Comparison of ENCODE assay signal across 26 cellular contexts in the genomic region with DNA sequence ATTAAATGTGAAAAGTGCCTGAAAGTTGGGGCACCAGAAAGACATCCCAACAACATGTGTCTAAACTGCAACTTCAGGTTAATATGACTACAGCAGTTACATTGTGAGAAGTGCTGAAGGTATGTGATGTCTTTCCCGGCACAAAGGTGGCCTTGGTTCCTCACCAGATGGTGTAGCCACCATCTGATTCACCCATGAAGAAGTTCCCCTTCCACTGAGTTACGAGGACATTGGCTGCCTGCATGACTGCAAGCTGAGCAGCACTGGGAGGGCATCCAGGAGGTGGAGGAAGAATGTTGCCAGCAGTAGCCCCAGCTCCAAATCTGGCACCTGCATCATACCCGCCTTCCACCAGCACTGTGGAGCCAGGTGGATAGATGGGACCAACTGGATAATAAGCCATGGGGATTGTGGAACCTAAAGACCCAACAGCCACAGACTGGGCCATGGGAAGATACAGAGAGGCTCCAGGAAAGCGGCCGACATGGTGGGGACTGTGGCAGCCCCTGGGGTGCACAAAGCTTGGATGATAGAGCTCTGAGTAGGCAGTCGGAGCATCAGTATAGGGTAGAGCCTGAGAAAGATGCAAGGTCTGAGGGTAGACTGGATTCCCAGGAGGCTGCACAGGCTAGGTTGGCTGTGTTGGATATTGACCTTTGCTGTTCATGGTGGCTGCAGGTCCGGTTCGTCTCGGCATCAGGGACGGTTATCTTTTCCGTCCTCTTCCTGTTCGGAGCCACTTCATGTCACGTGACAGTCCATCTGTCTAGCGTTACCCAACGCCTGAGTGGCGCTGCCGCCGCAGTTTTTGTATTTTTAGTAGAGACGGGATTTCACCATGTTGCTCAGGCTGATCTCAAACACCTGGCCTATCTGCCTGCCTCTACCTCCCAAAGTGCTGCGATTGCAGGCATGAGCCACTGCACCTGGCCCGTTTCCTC. TPM values are rescaled to one million over a fixed set of nuclear protein-coding genes. Genes with fewer than 3 reads are reported as not detected.
A peak's percentile ranks its signal among the peaks of the same experiment; 100 is the strongest.
DNase-seq lines count a peak whose midpoint lies in the region; ATAC-seq, FAIRE-seq and TF ChIP-seq lines count a peak whose summit lies in the region.
"Had no signal": no experiment of that assay in that cellular context is flagged by ENCODE, and none has a peak within 500 bp of the region (broad histone marks: within the 10 kb centered on the region; RNA-seq: fewer than 3 reads in every experiment).

No MANE protein-coding gene starts in this region.

- H3K4me3 ChIP-seq in DND-41 (ENCODE audit: low read depth in 1 of 2, low read length in 2 of 2) (no peak overlapping the region), Panc1 (ENCODE audit: low read depth in 2 of 2, low read length in 2 of 2) (no peak overlapping the region), keratinocyte (ENCODE audit: control insufficient read depth in 2 of 3, extremely low read depth in 1 of 3, insufficient read depth in 2 of 3, low read depth in 1 of 3, low read length in 3 of 3) (no peak overlapping the region), psoas muscle (no peak overlapping the region)
- H3K4me3 ChIP-seq: GM23338, HAP-1, SJCRH30 had no signal

- H3K4me1 ChIP-seq in DND-41 (ENCODE audit: insufficient read depth, low read length): no peaks in the 10 kb centered on the region
- H3K4me1 ChIP-seq in Panc1 (ENCODE audit: control insufficient read depth, insufficient read depth, low read length): no peaks in the 10 kb centered on the region
- no peaks in the 10 kb centered on the region for H3K4me1 ChIP-seq in keratinocyte (ENCODE audit: control insufficient read depth, extremely low read depth, insufficient read depth, low read length)
- H3K4me1 ChIP-seq in psoas muscle: no peaks in the 10 kb centered on the region
- H3K4me1 ChIP-seq: Caco-2, SJCRH30 had no signal

- H3K36me3 ChIP-seq in DND-41 (ENCODE audit: insufficient read depth, low read length): peaks cover 9% of the 10 kb centered on the region; the same call in 1 of the 2 replicates
- peaks cover 3% of the 10 kb centered on the region; the same call in 1 of the 2 replicates for H3K36me3 ChIP-seq in Panc1 (ENCODE audit: control insufficient read depth, insufficient read depth, low read length)
- H3K36me3 ChIP-seq in keratinocyte (ENCODE audit: control insufficient read depth in 2 of 2, extremely low read depth in 1 of 2, insufficient read depth in 2 of 2, low read length in 2 of 2): no peaks in the 10 kb centered on the region
- H3K36me3 ChIP-seq in psoas muscle (ENCODE audit: insufficient read depth in 1 of 2, low read depth in 1 of 2): peaks cover 0 to 30% of the 10 kb centered on the region in 2 donors

- in situ Hi-C loops in Panc1 (cut with HindIII; ENCODE audit: low pct_unique_long_range_greater_than_20kb, low sequenced_read_pairs): no loop called here

- H4K20me1 ChIP-seq in DND-41 (ENCODE audit: insufficient read depth, low read length): 0 out of 2 replicates have a peak, but pooled peaks cover 2% of the 10 kb centered on the region
- no peaks in the 10 kb centered on the region for H4K20me1 ChIP-seq in keratinocyte (ENCODE audit: control insufficient read depth, extremely low read depth, insufficient read depth, low read length)

- FAIRE-seq in keratinocyte (lab: Jason Lieb, UNC): peak; percentile 59
- FAIRE-seq: GM12892, HTR-8/SVneo had no signal

- H3K4me2 ChIP-seq in DND-41 (ENCODE audit: insufficient read depth, low read length): no peak overlapping the region
- no peak overlapping the region for H3K4me2 ChIP-seq in keratinocyte (ENCODE audit: control insufficient read depth, extremely low read depth, insufficient read depth, low read depth, low read length)
- H3K4me2 ChIP-seq: GM23338, KMS-11 had no signal

- BruUV-seq in Panc1 (replicated peaks; lab: Mats Ljungman, UMichigan): no TSS peak

- H3K27ac ChIP-seq in DND-41 (ENCODE audit: low read length) (no peak overlapping the region), Panc1 (ENCODE audit: low read length) (no peak overlapping the region), keratinocyte (ENCODE audit: control insufficient read depth, insufficient read depth, low read length) (no peak overlapping the region), psoas muscle (no peak overlapping the region)
- H3K27ac ChIP-seq: KMS-11, SJCRH30 had no signal

- no peak for DNase-seq in DND-41
- DNase-seq in Panc1 (ENCODE audit: low read depth, low spot score): no peak
- no peak for DNase-seq in keratinocyte (ENCODE audit: low read depth, low spot score)
- no peak for DNase-seq in psoas muscle
- no peak for DNase-seq in NCI-H2227 treated with DMSO at 0.1 percent for 48 hours (lab: John Stamatoyannopoulos, UW)
- DNase-seq in T-helper 1 cell: no peak
- DNase-seq in GM19238 (ENCODE audit: insufficient read length, low spot score): no peak
- DNase-seq: Caco-2; CD8-positive, alpha-beta T cell; EL; GF-D8; MM.1S; NCI-H1417; NCI-H1694; NCI-H2029 treated with DMSO at 0.1 percent for 48 hours; NCI-H226; NCI-H510A; NCI-H69; SJCRH30 had no signal

- H3K27me3 ChIP-seq in DND-41 (ENCODE audit: insufficient read depth, low read length, poor library complexity) (no peaks in the 10 kb centered on the region), Panc1 (ENCODE audit: control insufficient read depth, insufficient read depth, low read length) (no peaks in the 10 kb centered on the region), keratinocyte (ENCODE audit: control insufficient read depth, extremely low read depth, insufficient read depth, low read length) (no peaks in the 10 kb centered on the region), psoas muscle (ENCODE audit: insufficient read depth in 3 of 3, low read length in 2 of 3) (no peaks in the 10 kb centered on the region)
- H3K27me3 ChIP-seq: SJCRH30 had no signal

- intact Hi-C loops in Panc1 (cut with micrococcal nuclease; ENCODE audit: unreplicated experiment): no loop called here
- intact Hi-C loops in psoas muscle (cut with DNase I): no loop called here

- no peaks in the 10 kb centered on the region for H3K79me2 ChIP-seq in DND-41 (ENCODE audit: insufficient read depth, low read length)
- no peaks in the 10 kb centered on the region for H3K79me2 ChIP-seq in keratinocyte (ENCODE audit: control insufficient read depth, insufficient read depth, low read length)

- no peak for TF ChIP-seq CTCF in DND-41 (IDR thresholded peaks at IDR 0.05; ENCODE audit: borderline replicate concordance, extremely low read depth, low read length, poor library complexity, severe bottlenecking)
- TF ChIP-seq CTCF in Panc1 (IDR thresholded peaks at IDR 0.05): no peak
- TF ChIP-seq CTCF in keratinocyte (optimal IDR thresholded peaks at IDR 0.05 in 1 of 3, IDR thresholded peaks at IDR 0.05 in 1 of 3, conservative IDR thresholded peaks at IDR 0.05 in 1 of 3; ENCODE audit: extremely low read depth in 1 of 3, insufficient read depth in 2 of 3, low read length in 3 of 3): no peak
- TF ChIP-seq CTCF in psoas muscle (IDR thresholded peaks at IDR 0.05): no peak

- no peaks in the 10 kb centered on the region for H3K9me1 ChIP-seq in keratinocyte (ENCODE audit: control insufficient read depth, extremely low read depth, insufficient read depth, low read length)

- no peak overlapping the region for H2AFZ ChIP-seq in DND-41 (ENCODE audit: low read depth, low read length)
- H2AFZ ChIP-seq in keratinocyte (ENCODE audit: control insufficient read depth, low read length): no peak overlapping the region
- H2AFZ ChIP-seq: GM23338 had no signal

- no peaks in the 10 kb centered on the region for H3K9me3 ChIP-seq in DND-41 (ENCODE audit: insufficient read depth, low read length, severe bottlenecking)
- H3K9me3 ChIP-seq in Panc1 (ENCODE audit: control insufficient read depth, insufficient read depth, low read depth, low read length): no peaks in the 10 kb centered on the region
- no peaks in the 10 kb centered on the region for H3K9me3 ChIP-seq in keratinocyte (ENCODE audit: control insufficient read depth, low read depth, low read length)
- no peaks in the 10 kb centered on the region for H3K9me3 ChIP-seq in psoas muscle
- H3K9me3 ChIP-seq: Caco-2, HAP-1, SJCRH30 had no signal

- H3K9ac ChIP-seq in DND-41 (ENCODE audit: low read depth, low read length) (no peak overlapping the region), keratinocyte (ENCODE audit: control insufficient read depth, extremely low read depth, insufficient read depth, low read length) (no peak overlapping the region)
- H3K9ac ChIP-seq: KMS-11 had no signal

- POLR2A ChIA-PET in Panc1 (lab: Charles Lee): interaction anchor here (0.5 kb wide), 1 partner anchor 275 kb away, joined by 4 read pairs; no protein-coding TSS in a partner anchor

- CTCF ChIA-PET in Panc1 (lab: Charles Lee): no interaction called here

- ATAC-seq in DND-41 (ENCODE audit: insufficient read depth, low read depth) (peak; percentile 31; the same call in 1 of the 3 replicates), Panc1 (peak; percentile 51; the same call in 1 of the 2 replicates), psoas muscle (peak; percentile 29 to 72 (median 46))
- ATAC-seq: CD8-positive, alpha-beta T cell; GM23338; Right ventricle myocardium inferior; SK-N-SH treated with all-trans-retinoic acid at 6 μM for 48 hours had no signal

- 88 to 94% (median 90%) methylated on average over 20 to 21 of the region's 21 CpGs for WGBS in psoas muscle, 3 donors

- dilution Hi-C loops in keratinocyte (cut with MboI; ENCODE audit: extremely low pct_ligation_motif_present, low sequenced_read_pairs): no loop called here

RNA-seq across cellular contexts. Expression of a gene that starts 36.9 kb away (rescaled TPM):
- total RNA-seq in Panc1 (2021; ENCODE audit: unreplicated experiment) (137 TPM), psoas muscle (10 to 100 TPM; 55.4 to 70.5 (median 66.2) TPM)
- 109 TPM for polyA plus RNA-seq in Panc1 (2012; ENCODE audit: insufficient read length)
- polyA plus RNA-seq in keratinocyte (88.2 to 179 TPM (median 100 TPM) in 3 replicates), psoas muscle (100 to 1,000 TPM in 1 of 3 donors, 10 to 100 TPM in 2; 69.8 to 134 (median 74.2) TPM)
- polyA plus RNA-seq in keratinocyte (2011; ENCODE audit: low read depth): 66.9 TPM
- polyA plus RNA-seq in keratinocyte (2011; cell fraction: cytosol; rRNA removed): 96.3 and 174 TPM in 2 replicates
- 28.7 and 45.1 TPM in 2 replicates for polyA plus RNA-seq in keratinocyte (2011; cell fraction: nucleus; rRNA removed)
- 116 and 146 TPM in 2 replicates for polyA plus RNA-seq in keratinocyte (2012; ENCODE audit: low replicate concordance)
- polyA minus RNA-seq in keratinocyte: 13.0 to 69.0 TPM (median 42.0 TPM) in 3 replicates
- 71.0 TPM for polyA minus RNA-seq in keratinocyte (2011; cell fraction: cytosol; rRNA and poly(A)+ RNA removed)
- polyA minus RNA-seq in keratinocyte (2011; cell fraction: nucleus; rRNA and poly(A)+ RNA removed): 16.0 and 26.8 TPM in 2 replicates
